Comparison of ENCODE assay signal across 36 cellular contexts in the genomic region with DNA sequence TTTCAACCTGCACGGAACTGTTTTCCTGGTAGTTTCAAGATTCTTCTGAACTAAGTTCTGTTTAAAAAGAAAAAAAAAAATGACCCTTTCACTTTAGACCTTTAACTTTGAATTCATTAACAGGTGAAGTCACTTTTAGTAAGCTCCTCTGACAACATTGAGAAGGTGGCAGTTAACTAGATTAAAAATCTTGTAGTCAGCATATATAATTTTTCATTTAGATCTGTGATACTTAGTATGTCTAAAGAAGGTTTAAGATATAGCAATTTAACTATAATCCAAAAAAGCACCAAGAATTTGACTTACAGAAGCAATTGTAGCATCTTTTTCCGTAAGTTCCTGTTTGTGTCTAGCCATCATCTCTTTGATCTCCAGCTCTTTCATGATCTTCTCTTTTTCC.
"Had no signal": no experiment of that assay in that cellular context is flagged by ENCODE, and none has a peak within 500 bp of the region (broad histone marks: within the 10 kb centered on the region; RNA-seq: fewer than 3 reads in every experiment).

No MANE protein-coding gene starts in this region.

- H3K27me3 ChIP-seq: adrenal gland, body of pancreas, brain microvascular endothelial cell, breast epithelium had no signal

- H3K27me3 Mint-ChIP-seq: activated B cell treated with CpG ODN at 0.5 μM for 24 hours; activated CD4-positive, alpha-beta memory T cell treated with anti-CD3 and anti-CD28 coated beads for 36 hours; activated CD4-positive, alpha-beta T cell treated with anti-CD3 and anti-CD28 coated beads, Interleukin-2, amount 10 ng/mL, durations not matched to agents 24 days and 14 days; activated CD8-positive, alpha-beta T cell treated with anti-CD3 and anti-CD28 coated beads for 36 hours; activated naive CD8-positive, alpha-beta T cell treated with anti-CD3 and anti-CD28 coated beads for 36 hours; activated T-helper 17 cell treated with anti-CD3 and anti-CD28 coated beads, Interleukin-2, amount 50 U/mL, for 72 hours had no signal

- H3K9me3 Mint-ChIP-seq: activated B cell treated with CpG ODN at 0.5 μM for 24 hours; activated CD4-positive, alpha-beta memory T cell treated with anti-CD3 and anti-CD28 coated beads for 36 hours; activated CD4-positive, alpha-beta T cell treated with anti-CD3 and anti-CD28 coated beads, Interleukin-2, amount 10 ng/mL, durations not matched to agents 24 days and 14 days; activated CD8-positive, alpha-beta T cell treated with anti-CD3 and anti-CD28 coated beads for 36 hours; activated naive CD4-positive, alpha-beta T cell treated with anti-CD3 and anti-CD28 coated beads for 36 hours; activated naive CD4-positive, alpha-beta T cell treated with anti-CD3 and anti-CD28 coated beads, Interleukin-2, amount 50 U/mL, for 72 hours; activated naive CD8-positive, alpha-beta T cell treated with anti-CD3 and anti-CD28 coated beads for 36 hours; activated T-cell treated with anti-CD3 and anti-CD28 coated beads, Interleukin-2, amount 50 U/mL, for 4 hours; activated T-cell treated with anti-CD3 and anti-CD28 coated beads, Interleukin-2, amount 50 U/mL, for 72 hours; activated T-helper 1 cell treated with anti-CD3 and anti-CD28 coated beads, Interleukin-12 subunit alpha, Interleukin-12 subunit beta, Interleukin-2, Interleukin-4 antibody, amounts not matched to agents 30 ng/mL and 10 ng/mL and 1 ng/mL, durations not matched to agents 14 hours and 24 hours and 36 hours; activated T-helper 17 cell treated with anti-CD3 and anti-CD28 coated beads, Interleukin-2, amount 50 U/mL, for 72 hours; T-helper 1 cell treated with Interleukin-12 subunit alpha and Interleukin-12 subunit beta and Interleukin-4 antibody, amounts not matched to agents 30 μg/mL and 1 μg/mL, for 36 hours; T-helper 2 cell treated with Interferon-gamma antibody and Interleukin-4, amounts not matched to agents 5 μg/mL and 100 μg/mL, for 36 hours had no signal

- H3K36me3 ChIP-seq: breast epithelium had no signal

- H3K4me3 Mint-ChIP-seq: activated B cell treated with CpG ODN at 0.5 μM for 24 hours; activated CD4-positive, alpha-beta memory T cell treated with anti-CD3 and anti-CD28 coated beads for 36 hours; activated CD4-positive, alpha-beta T cell treated with anti-CD3 and anti-CD28 coated beads, Interleukin-2, amount 10 ng/mL, durations not matched to agents 24 days and 14 days; activated CD8-positive, alpha-beta T cell treated with anti-CD3 and anti-CD28 coated beads for 36 hours; activated naive CD4-positive, alpha-beta T cell treated with anti-CD3 and anti-CD28 coated beads for 36 hours; activated naive CD8-positive, alpha-beta T cell treated with anti-CD3 and anti-CD28 coated beads for 36 hours; activated T-cell treated with anti-CD3 and anti-CD28 coated beads, Interleukin-2, amount 50 U/mL, for 4 hours; activated T-cell treated with anti-CD3 and anti-CD28 coated beads, Interleukin-2, amount 50 U/mL, for 72 hours; activated T-helper 1 cell treated with anti-CD3 and anti-CD28 coated beads, Interleukin-12 subunit alpha, Interleukin-12 subunit beta, Interleukin-2, Interleukin-4 antibody, amounts not matched to agents 30 ng/mL and 10 ng/mL and 1 ng/mL, durations not matched to agents 14 hours and 24 hours and 36 hours; activated T-helper 17 cell treated with anti-CD3 and anti-CD28 coated beads, Interleukin-2, amount 50 U/mL, for 72 hours; T-helper 1 cell treated with Interleukin-12 subunit alpha and Interleukin-12 subunit beta and Interleukin-4 antibody, amounts not matched to agents 30 μg/mL and 1 μg/mL, for 36 hours; T-helper 2 cell treated with Interferon-gamma antibody and Interleukin-4, amounts not matched to agents 5 μg/mL and 100 μg/mL, for 36 hours had no signal

- H3K4me3 ChIP-seq: adrenal gland, body of pancreas, breast epithelium had no signal

- H3K9me3 ChIP-seq: adrenal gland, body of pancreas, breast epithelium had no signal

- ATAC-seq: activated CD8-positive, alpha-beta T cell treated with anti-CD3 and anti-CD28 coated beads for 36 hours; activated naive CD4-positive, alpha-beta T cell treated with anti-CD3 and anti-CD28 coated beads, Interleukin-2, amount 50 U/mL, for 72 hours; activated T-cell treated with anti-CD3 and anti-CD28 coated beads, Interleukin-2, amount 50 U/mL, for 4 hours; activated T-cell treated with anti-CD3 and anti-CD28 coated beads, Interleukin-2, amount 50 U/mL, for 72 hours; activated T-helper 17 cell treated with anti-CD3 and anti-CD28 coated beads, Interleukin-2, amount 50 U/mL, for 72 hours; body of pancreas had no signal

- DNase-seq: activated B cell treated with CpG ODN at 0.5 μM for 24 hours; activated CD4-positive, alpha-beta memory T cell treated with anti-CD3 and anti-CD28 coated beads for 36 hours; activated CD4-positive, alpha-beta T cell treated with anti-CD3 and anti-CD28 coated beads for 4 hours; activated CD4-positive, alpha-beta T cell treated with anti-CD3 and anti-CD28 coated beads, Interleukin-2, amount 10 ng/mL, durations not matched to agents 24 days and 14 days; activated CD4-positive, alpha-beta T cell treated with anti-CD3 and anti-CD28 coated beads, Interleukin-2, amount 50 U/mL, for 1 hour; activated CD4-positive, alpha-beta T cell treated with anti-CD3 and anti-CD28 coated beads, Interleukin-2, amount 50 U/mL, for 4 hours; activated CD4-positive, CD25-positive, alpha-beta regulatory T cell treated with anti-CD3 and anti-CD28 coated beads, Interleukin-2, amount 50 U/mL, for 72 hours; activated CD8-positive, alpha-beta memory T cell treated with anti-CD3 and anti-CD28 coated beads, Interleukin-2, amount 50 U/mL, for 4 hours; activated CD8-positive, alpha-beta T cell treated with anti-CD3 and anti-CD28 coated beads for 36 hours; activated effector memory CD4-positive, alpha-beta T cell treated with anti-CD3 and anti-CD28 coated beads, Interleukin-2, amount 50 U/mL, for 16 hours; activated gamma-delta T cell treated with Interleukin-2 at 50 U/mL for 16 hours; activated naive CD4-positive, alpha-beta T cell; activated naive CD4-positive, alpha-beta T cell treated with anti-CD3 and anti-CD28 coated beads for 36 hours; activated naive CD8-positive, alpha-beta T cell treated with anti-CD3 and anti-CD28 coated beads for 36 hours; activated T-cell treated with anti-CD3 and anti-CD28 coated beads for 4 hours; activated T-cell treated with anti-CD3 and anti-CD28 coated beads, Interleukin-2, amount 50 U/mL, for 1 hour; activated T-cell treated with anti-CD3 and anti-CD28 coated beads, Interleukin-2, amount 50 U/mL, for 4 hours; activated T-cell treated with anti-CD3 and anti-CD28 coated beads, Interleukin-2, amount 50 U/mL, for 72 hours; adrenal gland; amniotic stem cell; aorta; body of pancreas; brain microvascular endothelial cell; central memory CD4-positive, alpha-beta T cell; cerebellar nuclear complex; T-helper 1 cell; T-helper 2 cell; T-helper 9 cell had no signal

- H3K27ac ChIP-seq: adrenal gland, body of pancreas, brain microvascular endothelial cell, breast epithelium, VCaP had no signal

- FAIRE-seq: TTC549 had no signal

- H3K27ac Mint-ChIP-seq: activated B cell treated with CpG ODN at 0.5 μM for 24 hours; activated CD4-positive, alpha-beta memory T cell treated with anti-CD3 and anti-CD28 coated beads for 36 hours; activated CD4-positive, alpha-beta T cell treated with anti-CD3 and anti-CD28 coated beads, Interleukin-2, amount 10 ng/mL, durations not matched to agents 24 days and 14 days; activated CD8-positive, alpha-beta T cell treated with anti-CD3 and anti-CD28 coated beads for 36 hours; activated naive CD4-positive, alpha-beta T cell treated with anti-CD3 and anti-CD28 coated beads for 36 hours; activated naive CD4-positive, alpha-beta T cell treated with anti-CD3 and anti-CD28 coated beads, Interleukin-2, amount 50 U/mL, for 72 hours; activated naive CD8-positive, alpha-beta T cell treated with anti-CD3 and anti-CD28 coated beads for 36 hours; activated T-cell treated with anti-CD3 and anti-CD28 coated beads, Interleukin-2, amount 50 U/mL, for 72 hours; activated T-helper 1 cell treated with anti-CD3 and anti-CD28 coated beads, Interleukin-12 subunit alpha, Interleukin-12 subunit beta, Interleukin-2, Interleukin-4 antibody, amounts not matched to agents 30 ng/mL and 10 ng/mL and 1 ng/mL, durations not matched to agents 14 hours and 24 hours and 36 hours; activated T-helper 17 cell treated with anti-CD3 and anti-CD28 coated beads, Interleukin-2, amount 50 U/mL, for 72 hours; T-helper 1 cell treated with Interleukin-12 subunit alpha and Interleukin-12 subunit beta and Interleukin-4 antibody, amounts not matched to agents 30 μg/mL and 1 μg/mL, for 36 hours; T-helper 2 cell treated with Interferon-gamma antibody and Interleukin-4, amounts not matched to agents 5 μg/mL and 100 μg/mL, for 36 hours had no signal

- H3K4me1 ChIP-seq: body of pancreas, breast epithelium had no signal

- H3K36me3 Mint-ChIP-seq: activated naive CD4-positive, alpha-beta T cell treated with anti-CD3 and anti-CD28 coated beads, Interleukin-2, amount 50 U/mL, for 72 hours; activated naive CD8-positive, alpha-beta T cell treated with anti-CD3 and anti-CD28 coated beads for 36 hours had no signal
